ENCODE assay signal across 1 cellular context in the genomic region with DNA sequence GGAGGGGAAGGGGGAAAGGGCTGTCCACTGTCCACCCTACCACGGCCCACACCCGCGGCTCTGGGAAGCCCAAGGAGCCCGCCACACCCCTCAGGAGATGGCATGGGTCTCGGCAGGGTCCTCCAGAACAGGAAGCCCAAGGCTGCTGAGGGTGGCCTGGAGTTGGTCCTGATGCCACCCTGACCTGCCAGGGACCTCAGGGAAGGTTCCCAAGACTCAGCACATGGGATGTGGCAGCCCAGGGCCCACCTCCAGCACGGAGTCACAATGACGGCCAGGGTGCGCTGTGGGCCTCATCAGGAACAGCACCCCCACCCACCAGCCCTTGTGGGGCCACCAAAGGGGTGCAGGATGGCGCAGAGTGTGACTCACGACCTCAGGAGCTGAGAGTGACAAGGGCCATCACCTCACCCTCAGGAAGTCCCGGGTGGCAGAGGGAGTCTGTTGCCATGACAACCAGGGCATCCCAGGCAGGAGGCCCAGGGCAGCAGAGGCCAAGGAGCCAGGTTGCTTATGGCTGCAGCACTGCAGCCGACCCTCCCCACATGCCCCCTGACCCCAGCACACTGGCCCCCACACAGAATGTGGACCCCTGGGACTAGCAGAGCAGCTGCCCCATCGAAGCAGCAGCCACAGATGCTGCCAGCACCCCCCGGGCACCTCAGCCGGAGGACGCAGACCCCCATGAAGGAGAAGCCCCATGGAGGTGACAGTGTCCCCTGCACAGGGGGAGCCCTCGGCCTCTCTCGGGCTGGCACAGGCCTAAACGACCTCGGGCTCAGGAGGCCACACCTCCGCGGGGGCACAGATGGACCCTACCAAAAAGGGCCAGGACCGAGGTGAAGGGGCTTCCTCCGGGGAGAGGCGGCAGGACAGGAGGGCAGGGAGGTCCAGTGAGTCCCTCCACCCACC.
TF ChIP-seq lines count a peak whose summit lies in the region.

No MANE protein-coding gene starts in this region.

TF ChIP-seq in H1, 55 proteins besides CTCF, POLR2A, EP300 and RAD21:
- TF ChIP-seq NANOG (IDR thresholded peaks at IDR 0.05; ENCODE audit: insufficient read depth, low read depth, low read length, poor library complexity, severe bottlenecking) = no peak
- TF ChIP-seq CHD1 (IDR thresholded peaks at IDR 0.05; ENCODE audit: low read depth, low read length) = no peak
- no peak for TF ChIP-seq TAF7 (optimal IDR thresholded peaks at IDR 0.05; ENCODE audit: borderline replicate concordance, low read depth, low read length)
- no peak for TF ChIP-seq CREB1 (IDR thresholded peaks at IDR 0.05)
- no peak for TF ChIP-seq JUND (IDR thresholded peaks at IDR 0.05; ENCODE audit: low read length)
